In genomic region chr7:152120776-152121175, GRCh38 we compare ENCODE assay signal across 9 cellular contexts.
"Had no signal": no experiment of that assay in that cellular context is flagged by ENCODE, and none has a peak within 500 bp of the region (broad histone marks: within the 10 kb centered on the region; RNA-seq: fewer than 3 reads in every experiment).

No MANE protein-coding gene starts in this region.

- H3K4me3 Mint-ChIP-seq: HFFc6, IgD-negative memory B cell had no signal

- H3K4me1 ChIP-seq: HAP-1 had no signal

- H3K4me3 ChIP-seq: GM23248, HAP-1 had no signal

- DNase-seq: GOT3, H7, HFFc6 had no signal

- H3K27ac Mint-ChIP-seq: HFFc6, IgD-negative memory B cell had no signal

- H3K27ac ChIP-seq: GM23248, HL-60 had no signal

- H3K9me3 ChIP-seq: HAP-1 had no signal

- ATAC-seq: HCT116, HepG2 had no signal

- H3K27me3 Mint-ChIP-seq: IgD-negative memory B cell had no signal
